Comparison of ENCODE assay signal across 8 cellular contexts in genomic region chr14:104665663-104666522, GRCh38. TPM values are rescaled to one million over a fixed set of nuclear protein-coding genes. Genes with fewer than 3 reads are reported as not detected.
DNase-seq lines count a peak whose midpoint lies in the region; ATAC-seq and TF ChIP-seq lines count a peak whose summit lies in the region.

No MANE protein-coding gene starts in this region.

- peaks cover 0 to 20% (median 16%) of the 10 kb centered on the region in 4 donors for H3K4me1 ChIP-seq in tibial nerve

- H3K27ac ChIP-seq in tibial nerve = peak overlapping the region; percentile 37 to 90 (median 74)

- DNase-seq in GM13977 (ENCODE audit: low spot score) = no peak
- DNase-seq in SHP77 treated with DMSO at 0.1 percent for 48 hours (lab: John Stamatoyannopoulos, UW) = peak; percentile 9
- no peak for DNase-seq in cardiac fibroblast (ENCODE audit: low read depth in 2 of 2)
- DNase-seq in medulla oblongata (ENCODE audit: extremely low spot score) = peak; percentile 96
- DNase-seq in tibial nerve (ENCODE audit: low spot score in 2 of 2) = peak in 1 of 2 donors; percentile 36
- DNase-seq in NCI-H748 (lab: John Stamatoyannopoulos, UW; ENCODE audit: unreplicated experiment) = no peak

- ATAC-seq in HG02798 (IDR thresholded peaks at IDR 0.05; ENCODE audit: poor library complexity, unreplicated experiment) (no peak), GM18519 (IDR thresholded peaks at IDR 0.05; ENCODE audit: low FRiP score, unreplicated experiment) (no peak)

- no peak for TF ChIP-seq POLR2A in tibial nerve (IDR thresholded peaks at IDR 0.05)

- peaks cover 0 to under 1% of the 10 kb centered on the region in 2 donors for H3K27me3 ChIP-seq in tibial nerve

- TF ChIP-seq EP300 in tibial nerve (IDR thresholded peaks at IDR 0.05) = peak in 1 of 2 donors; percentile 88

- WGBS in tibial nerve, 2 donors = 30 to 46% methylated on average over 15 to 22 of the region's 27 CpGs

- H3K4me3 ChIP-seq in cardiac fibroblast (replicated peaks in 1 of 2; ENCODE audit: low read depth in 2 of 2, low read length in 2 of 2) (no peak overlapping the region), tibial nerve (no peak overlapping the region)

- no peaks in the 10 kb centered on the region for H3K36me3 ChIP-seq in tibial nerve

- H3K9me3 ChIP-seq in tibial nerve = peaks cover 0 to 7% (median 0%) of the 10 kb centered on the region in 4 donors

- TF ChIP-seq CTCF in GM13977 (IDR thresholded peaks at IDR 0.05; ENCODE audit: extremely low read depth, insufficient read depth, missing control alignments) (peak; percentile 21), cardiac fibroblast (IDR thresholded peaks at IDR 0.05; ENCODE audit: low read depth, low read length) (peak; percentile 41), tibial nerve (IDR thresholded peaks at IDR 0.05) (peak; percentile 32 to 77 (median 53))

- in situ Hi-C loops in GM13977 (cut with MboI; ENCODE audit: low pct_unique_long_range_greater_than_20kb, low sequenced_read_pairs, unreplicated experiment) = no loop called here

RNA-seq across cellular contexts. Expression of gene INF2, which starts 23.5 kb away (rescaled TPM):
- total RNA-seq in tibial nerve = 100 to 1,000 TPM; 217 to 256 (median 239) TPM

RNA-seq across cellular contexts. Expression of gene ADSS1, which starts 58.1 kb away (rescaled TPM):
- total RNA-seq in tibial nerve = 10 to 100 TPM in 1 of 4 donors, 1 to 10 TPM in 3; 4.8 to 11.4 (median 6.3) TPM

Comparison
In these comparisons a context has a peak if more than half of its experiments do, and no peak if none do; other contexts are left out.
1. DNase-seq: peak in SHP77 treated with DMSO at 0.1 percent for 48 hours (single experiment) and medulla oblongata (single experiment); none in GM13977 (single experiment), cardiac fibroblast (0 of 2) and NCI-H748 (single experiment).
2. Peak in every context shown above with its lines, with median percentiles within 50 percentile points of each other: CTCF ChIP-seq.